19 cellular contexts compared by ENCODE assay signal in genomic region chr17:74071280-74071679, GRCh38.
DNase-seq lines count a peak whose midpoint lies in the region; ATAC-seq, FAIRE-seq and TF ChIP-seq lines count a peak whose summit lies in the region.
"Had no signal": no experiment of that assay in that cellular context is flagged by ENCODE, and none has a peak within 500 bp of the region (broad histone marks: within the 10 kb centered on the region; RNA-seq: fewer than 3 reads in every experiment).

No MANE protein-coding gene starts in this region.

- no peaks in the 10 kb centered on the region for H4K20me1 ChIP-seq in HepG2 (ENCODE audit: insufficient read depth, low read length)
- H4K20me1 ChIP-seq: BLaER1 had no signal

- intact Hi-C loops in HepG2 (cut with micrococcal nuclease; ENCODE audit: unreplicated experiment) = no loop called here
- intact Hi-C loops in right lobe of liver (cut with DNase I) = no loop called here
- intact Hi-C loops in activated CD4-positive, alpha-beta memory T cell treated with anti-CD3 and anti-CD28 coated beads for 36 hours (cut with micrococcal nuclease) = no loop called here

- CTCF ChIA-PET in HepG2 (lab: Yijun Ruan, JAX; ENCODE audit: low intra/inter-chr PET ratio, low total read pairs) = no interaction called here
- CTCF ChIA-PET in activated CD4-positive, alpha-beta memory T cell treated with anti-CD3 and anti-CD28 coated beads for 36 hours (lab: Charles Lee) = no interaction called here

- H2AFZ ChIP-seq in HepG2 (ENCODE audit: low read length) = no peak overlapping the region

- no peak overlapping the region for H3K4me2 ChIP-seq in HepG2 (ENCODE audit: low read depth, low read length)
- H3K4me2 ChIP-seq: BLaER1 had no signal

- H3K27ac Mint-ChIP-seq in activated CD4-positive, alpha-beta memory T cell treated with anti-CD3 and anti-CD28 coated beads for 36 hours = no peak overlapping the region
- H3K27ac Mint-ChIP-seq: CD4-positive, alpha-beta memory T cell had no signal

- POLR2A ChIA-PET in HepG2 (lab: Yijun Ruan, JAX) = no interaction called here
- POLR2A ChIA-PET in activated CD4-positive, alpha-beta memory T cell treated with anti-CD3 and anti-CD28 coated beads for 36 hours (lab: Charles Lee) = no interaction called here

- H3K4me3 ChIP-seq in HepG2 (replicated peaks in 1 of 3; ENCODE audit: insufficient read depth in 1 of 3, low read depth in 2 of 3, low read length in 3 of 3) (no peak overlapping the region), right lobe of liver (no peak overlapping the region)
- H3K4me3 ChIP-seq: BLaER1, GM12878, HAP-1 had no signal

- 31% methylated on average over 6 of the region's 6 CpGs for WGBS in HepG2 (ENCODE audit: low lambda C conversion rate)
- 66% methylated on average over 4 of the region's 6 CpGs for WGBS in right lobe of liver (ENCODE audit: insufficient coverage, low coverage, low lambda C conversion rate, missing lambda C conversion rate)

- no peak for ATAC-seq in HepG2
- ATAC-seq in right lobe of liver = no peak
- ATAC-seq: GM12878 had no signal

- no peaks in the 10 kb centered on the region for H3K79me2 ChIP-seq in HepG2 (ENCODE audit: insufficient read depth, low read length)

- H3K36me3 ChIP-seq in HepG2 (replicated peaks in 1 of 2; ENCODE audit: control insufficient read depth in 1 of 2, insufficient read depth in 2 of 2, low read length in 2 of 2) = no peaks in the 10 kb centered on the region
- H3K36me3 ChIP-seq in right lobe of liver = no peaks in the 10 kb centered on the region
- H3K36me3 ChIP-seq: BLaER1, HAP-1 had no signal

- peaks cover 5% of the 10 kb centered on the region for H3K27me3 Mint-ChIP-seq in activated CD4-positive, alpha-beta memory T cell treated with anti-CD3 and anti-CD28 coated beads for 36 hours

- H3K4me1 ChIP-seq in HepG2 (ENCODE audit: insufficient read depth, low read length) (no peaks in the 10 kb centered on the region), right lobe of liver (no peaks in the 10 kb centered on the region)
- H3K4me1 ChIP-seq: BLaER1, HAP-1 had no signal

- H3K9me3 ChIP-seq in HepG2 (ENCODE audit: low read length) (peaks cover 10% of the 10 kb centered on the region; the same call in 1 of the 2 replicates), right lobe of liver (no peaks in the 10 kb centered on the region)
- H3K9me3 ChIP-seq: HAP-1 had no signal

- in situ Hi-C loops in HepG2 (cut with HindIII; ENCODE audit: extremely low pct_ligation_motif_present, low pct_unique_long_range_greater_than_20kb) = no loop called here

- TF ChIP-seq POLR2A in HepG2 (IDR thresholded peaks at IDR 0.05; ENCODE audit: insufficient read depth in 1 of 2, low read depth in 2 of 2, low read length in 2 of 2) = no peak
- TF ChIP-seq POLR2A in right lobe of liver (IDR thresholded peaks at IDR 0.05) = no peak

- no peak for TF ChIP-seq CTCF in HepG2 (CRISPR knock-in tag; IDR thresholded peaks at IDR 0.05)
- TF ChIP-seq CTCF in right lobe of liver (IDR thresholded peaks at IDR 0.05) = no peak

- no peaks in the 10 kb centered on the region for H3K36me3 Mint-ChIP-seq in activated CD4-positive, alpha-beta memory T cell treated with anti-CD3 and anti-CD28 coated beads for 36 hours
- H3K36me3 Mint-ChIP-seq: CD14-positive monocyte; CD4-positive, alpha-beta memory T cell had no signal

- peak; percentile 11 for DNase-seq in NCI-H146 (lab: John Stamatoyannopoulos, UW)
- no peak for DNase-seq in NCI-H146 treated with DMSO at 0.1 percent for 48 hours (lab: John Stamatoyannopoulos, UW; ENCODE audit: unreplicated experiment)
- no peak for DNase-seq in HepG2 (ENCODE audit: low spot score)
- no peak for DNase-seq in right lobe of liver
- peak; percentile 41 for DNase-seq in islet precursor cell
- no peak for DNase-seq in activated CD4-positive, alpha-beta memory T cell treated with anti-CD3 and anti-CD28 coated beads for 36 hours
- no peak for DNase-seq in DMS 273 (lab: John Stamatoyannopoulos, UW; ENCODE audit: unreplicated experiment)
- DNase-seq: Calu3; CD4-positive, alpha-beta memory T cell; DMS 273 treated with DMSO at 0.1 percent for 48 hours; DMS53; DND-41; EL had no signal

- no TSS peak for BruUV-seq in HepG2 (replicated peaks; lab: Mats Ljungman, UMichigan)

- no peak for TF ChIP-seq RAD21 in HepG2 (CRISPR knock-in tag; IDR thresholded peaks at IDR 0.05)

- H3K4me3 Mint-ChIP-seq in activated CD4-positive, alpha-beta memory T cell treated with anti-CD3 and anti-CD28 coated beads for 36 hours = no peak overlapping the region
- H3K4me3 Mint-ChIP-seq: CD14-positive monocyte; CD4-positive, alpha-beta memory T cell had no signal

- no peak for FAIRE-seq in HepG2 (lab: Jason Lieb, UNC)
- FAIRE-seq: GM12878, H1 had no signal

- H3K9me3 Mint-ChIP-seq in activated CD4-positive, alpha-beta memory T cell treated with anti-CD3 and anti-CD28 coated beads for 36 hours = no peaks in the 10 kb centered on the region

- H3K27ac ChIP-seq in HepG2 (ENCODE audit: extremely low read length, insufficient read depth, low read length) (no peak overlapping the region), right lobe of liver (no peak overlapping the region)
- H3K27ac ChIP-seq: 22Rv1, BLaER1 had no signal

- H3K9ac ChIP-seq in HepG2 (ENCODE audit: insufficient read depth, low read depth, low read length) = no peak overlapping the region
- H3K9ac ChIP-seq: BLaER1 had no signal

- 0 out of 5 replicates have a peak, but pooled peaks cover 0 to 3% of the 10 kb centered on the region in 2 experiments for H3K27me3 ChIP-seq in HepG2 (ENCODE audit: control insufficient read depth in 1 of 2, insufficient read depth in 2 of 2, low read length in 2 of 2)
- H3K27me3 ChIP-seq in right lobe of liver = no peaks in the 10 kb centered on the region
- H3K27me3 ChIP-seq: BLaER1 had no signal

- H3K4me1 Mint-ChIP-seq in activated CD4-positive, alpha-beta memory T cell treated with anti-CD3 and anti-CD28 coated beads for 36 hours (ENCODE audit: low read depth) = no peaks in the 10 kb centered on the region
- H3K4me1 Mint-ChIP-seq: CD14-positive monocyte; CD4-positive, alpha-beta memory T cell had no signal

- TF ChIP-seq EP300 in HepG2 (IDR thresholded peaks at IDR 0.05; ENCODE audit: low read depth in 2 of 2, low read length in 2 of 2) (no peak), HepG2 (CRISPR knock-in tag; IDR thresholded peaks at IDR 0.05; ENCODE audit: borderline replicate concordance) (no peak)

TF ChIP-seq in HepG2, 621 proteins besides CTCF, POLR2A, EP300 and RAD21:
- TF ChIP-seq JUN (CRISPR knock-in tag; IDR thresholded peaks at IDR 0.05) = no peak
- TF ChIP-seq USF2 (IDR thresholded peaks at IDR 0.05; ENCODE audit: low read depth, low read length) = peak; percentile 41; the same call in 1 of the 2 replicates
- no peak for TF ChIP-seq USF2 (CRISPR knock-in tag; IDR thresholded peaks at IDR 0.05; ENCODE audit: borderline replicate concordance)
- peak; percentile 77 for TF ChIP-seq MNT (IDR thresholded peaks at IDR 0.05)
- no peak for TF ChIP-seq NCOA1 (CRISPR knock-in tag; IDR thresholded peaks at IDR 0.05)
- no peak for TF ChIP-seq ZSCAN21 (CRISPR knock-in tag; IDR thresholded peaks at IDR 0.05; ENCODE audit: borderline replicate concordance)
TF ChIP-seq in HepG2: peak in this region for 2.

Comparison
In these comparisons a context has a peak if more than half of its experiments do, and no peak if none do; other contexts are left out.
1. DNase-seq: peak in NCI-H146 (single experiment) and islet precursor cell (single experiment); none in NCI-H146 treated with DMSO at 0.1 percent for 48 hours (single experiment), HepG2 (single experiment), right lobe of liver (0 of 3), activated CD4-positive, alpha-beta memory T cell treated with anti-CD3 and anti-CD28 coated beads for 36 hours (single experiment) and DMS 273 (single experiment).